In genomic region chr9:127516835-127517607, GRCh38 we compare ENCODE assay signal across 18 cellular contexts.
"Had no signal": no experiment of that assay in that cellular context is flagged by ENCODE, and none has a peak within 500 bp of the region (broad histone marks: within the 10 kb centered on the region; RNA-seq: fewer than 3 reads in every experiment).

No MANE protein-coding gene starts in this region.

- H3K4me3 ChIP-seq: right atrium auricular region had no signal

- H3K27ac Mint-ChIP-seq: progenitor cell of endocrine pancreas had no signal

- H3K4me3 Mint-ChIP-seq: activated CD4-positive, alpha-beta memory T cell treated with anti-CD3 and anti-CD28 coated beads, Interleukin-2, amount 10 ng/mL, durations not matched to agents 7 days and 5 days; nephron had no signal

- H3K36me3 Mint-ChIP-seq: activated naive CD4-positive, alpha-beta T cell treated with anti-CD3 and anti-CD28 coated beads, Interleukin-2, amount 50 U/mL, for 72 hours had no signal

- ATAC-seq: activated naive CD4-positive, alpha-beta T cell treated with anti-CD3 and anti-CD28 coated beads, Interleukin-2, amount 50 U/mL, for 72 hours; foreskin keratinocyte; stimulated activated naive CD8-positive, alpha-beta T cell treated with anti-CD3 and anti-CD28 coated beads, Interleukin-15, Interleukin-2, amounts not matched to agents 100 U/mL and 50 U/mL, for 24 hours had no signal

- H3K27me3 Mint-ChIP-seq: activated CD4-positive, alpha-beta memory T cell treated with anti-CD3 and anti-CD28 coated beads, Interleukin-2, amount 10 ng/mL, durations not matched to agents 7 days and 5 days; progenitor cell of endocrine pancreas had no signal

- FAIRE-seq: small intestine had no signal

- H3K27me3 ChIP-seq: foreskin keratinocyte, right atrium auricular region had no signal

- DNase-seq: activated CD4-positive, alpha-beta memory T cell treated with anti-CD3 and anti-CD28 coated beads, Interleukin-2, amount 10 ng/mL, durations not matched to agents 7 days and 5 days; activated CD4-positive, alpha-beta T cell treated with anti-CD3 and anti-CD28 coated beads for 4 hours; activated effector memory CD4-positive, alpha-beta T cell treated with anti-CD3 and anti-CD28 coated beads, Interleukin-2, amount 50 U/mL, for 16 hours; activated T-cell treated with anti-CD3 and anti-CD28 coated beads, Interleukin-2, amount 50 U/mL, for 48 hours; foreskin keratinocyte; glutamatergic neuron; hypothalamus; occipital lobe; small intestine; stimulated activated CD4-positive, alpha-beta T cell treated with anti-CD3 and anti-CD28 coated beads, Interleukin-4, amount 100 ng/mL, for 4 hours; stimulated activated CD8-positive, alpha-beta memory T cell treated with anti-CD3 and anti-CD28 coated beads, Interleukin-4, amount 100 ng/mL, for 48 hours; stimulated activated naive CD8-positive, alpha-beta T cell treated with anti-CD3 and anti-CD28 coated beads, Interleukin-15, Interleukin-2, amounts not matched to agents 100 U/mL and 50 U/mL, for 24 hours; trophoblast cell; WERI-Rb-1 had no signal

- H3K9me3 ChIP-seq: right atrium auricular region had no signal

- H3K27ac ChIP-seq: foreskin keratinocyte, right atrium auricular region, WERI-Rb-1 had no signal
